10 cellular contexts compared by ENCODE assay signal in the genomic region with DNA sequence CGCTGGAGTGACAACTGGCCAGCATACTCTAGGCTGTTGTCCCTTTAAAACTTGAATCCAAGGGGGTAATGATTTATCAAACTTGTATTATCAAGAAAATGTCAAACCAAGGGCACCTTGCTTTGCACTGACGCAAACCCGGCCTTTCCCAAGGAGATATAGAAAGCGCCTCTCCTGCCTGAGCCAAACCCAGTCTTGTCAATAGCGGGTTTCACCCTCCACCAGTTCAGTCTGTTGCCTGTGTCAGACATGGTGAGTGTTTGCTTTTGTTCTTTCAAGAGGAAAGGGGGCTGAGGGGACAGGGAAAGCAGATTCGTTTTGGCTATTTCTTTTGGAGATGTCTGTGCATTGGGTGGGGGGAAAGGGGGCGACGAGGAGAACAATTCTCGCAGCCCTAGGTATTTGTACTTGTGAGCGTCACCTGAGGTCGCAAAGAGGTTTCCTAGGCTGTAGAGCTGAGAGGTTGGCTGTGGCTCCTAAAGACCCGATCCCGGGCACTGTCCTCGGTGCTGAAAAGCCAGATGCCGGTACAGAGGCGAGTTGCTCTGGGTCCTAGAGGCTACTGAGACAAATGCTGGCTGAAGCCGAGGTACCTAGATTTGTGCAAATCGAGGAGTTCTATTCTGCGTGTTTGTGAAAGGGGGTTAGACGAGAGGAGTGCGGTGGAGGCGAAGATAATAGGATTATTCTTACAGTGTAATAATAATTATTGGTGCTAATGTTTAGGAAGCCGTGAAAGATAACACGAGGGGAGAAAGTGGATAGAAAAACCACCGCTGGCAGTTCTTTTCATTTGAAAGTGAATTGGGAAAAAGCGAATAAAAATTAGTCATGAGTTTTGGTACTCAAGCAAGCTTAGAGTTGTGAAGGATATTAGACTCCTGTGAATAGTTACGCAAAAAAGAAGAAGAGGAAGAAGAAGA. TPM values are rescaled to one million over a fixed set of nuclear protein-coding genes. Genes with fewer than 3 reads are reported as not detected.
DNase-seq lines count a peak whose midpoint lies in the region; ATAC-seq and TF ChIP-seq lines count a peak whose summit lies in the region.
"Had no signal": no experiment of that assay in that cellular context is flagged by ENCODE, and none has a peak within 500 bp of the region (broad histone marks: within the 10 kb centered on the region; RNA-seq: fewer than 3 reads in every experiment).

Gene SLC6A5 (plus strand): TSS at position 185 of the 923 bp plus-strand sequence. CDS start 65 bp downstream, at position 250.

- H3K4me3 ChIP-seq in SK-N-SH (ENCODE audit: low read depth in 2 of 2, low read length in 1 of 2) (no peak within 1 kb of the TSS), colonic mucosa (no peak within 1 kb of the TSS)

- no peaks in the 10 kb centered on the region for H3K9me2 ChIP-seq in SK-N-SH

- DNase-seq in activated T-cell treated with anti-CD3 and anti-CD28 coated beads for 48 hours (ENCODE audit: low read depth) (peak; percentile 36), SK-N-SH (no peak), glutamatergic neuron (no peak), colonic mucosa (no peak), NCI-H1694 (lab: John Stamatoyannopoulos, UW) (no peak), superior temporal gyrus (ENCODE audit: extremely low spot score) (no peak)
- DNase-seq in activated T-cell treated with anti-CD3 and anti-CD28 coated beads, Interleukin-2, amount 50 U/mL, for 24 hours = no peak
- no peak for DNase-seq in stimulated activated naive B cell treated with anti-CD40 and anti-IgM and Interleukin-4, amounts not matched to agents 10 μg/mL and 1 μg/mL and 100 μg/mL, for 72 hours

- H3K9me3 ChIP-seq in SK-N-SH (no peaks in the 10 kb centered on the region), colonic mucosa (no peaks in the 10 kb centered on the region)

- intact Hi-C loops in colonic mucosa (cut with DNase I) = no loop called here

- H3K9ac ChIP-seq in SK-N-SH = no peak within 1 kb of the TSS
- no peak within 1 kb of the TSS for H3K9ac ChIP-seq in colonic mucosa (ENCODE audit: low read depth in 2 of 2, low read length in 2 of 2)

- H3K27ac ChIP-seq in SK-N-SH (ENCODE audit: low read depth in 2 of 2, low read length in 1 of 2) (no peak within 1 kb of the TSS), colonic mucosa (no peak within 1 kb of the TSS)

- H3K4me2 ChIP-seq in SK-N-SH = no peak within 1 kb of the TSS

- H3K27me3 Mint-ChIP-seq in activated T-cell treated with anti-CD3 and anti-CD28 coated beads, Interleukin-2, amount 50 U/mL, for 24 hours = peaks cover 98% of the 10 kb centered on the region
- H3K27me3 Mint-ChIP-seq in glutamatergic neuron (ENCODE audit: unreplicated experiment) = peaks cover 52% of the 10 kb centered on the region
- H3K27me3 Mint-ChIP-seq in stimulated activated naive B cell treated with anti-CD40 and anti-IgM and Interleukin-4, amounts not matched to agents 10 μg/mL and 1 μg/mL and 100 μg/mL, for 72 hours = peaks cover 78 to 92% of the 10 kb centered on the region in 2 donors

- CTCF ChIA-PET in SK-N-SH (lab: Yijun Ruan, JAX) = interaction anchor here (1.4 to 2.8 kb wide), 4 partner anchors 11 to 472 kb away, joined by 3 to 19 read pairs (median 4); no protein-coding TSS in a partner anchor

- H3K27ac Mint-ChIP-seq in activated T-cell treated with anti-CD3 and anti-CD28 coated beads, Interleukin-2, amount 50 U/mL, for 24 hours = no peak within 1 kb of the TSS
- no peak within 1 kb of the TSS for H3K27ac Mint-ChIP-seq in glutamatergic neuron (ENCODE audit: unreplicated experiment)
- H3K27ac Mint-ChIP-seq in stimulated activated naive B cell treated with anti-CD40 and anti-IgM and Interleukin-4, amounts not matched to agents 10 μg/mL and 1 μg/mL and 100 μg/mL, for 72 hours = peak within 1 kb of the TSS; percentile 83
- H3K27ac Mint-ChIP-seq: CD4-positive, CD25-positive, alpha-beta regulatory T cell had no signal

- H3K9me3 Mint-ChIP-seq in activated T-cell treated with anti-CD3 and anti-CD28 coated beads, Interleukin-2, amount 50 U/mL, for 24 hours = peaks cover 4% of the 10 kb centered on the region
- peaks cover 8% of the 10 kb centered on the region for H3K9me3 Mint-ChIP-seq in glutamatergic neuron (ENCODE audit: unreplicated experiment)
- peaks cover 4 to 7% of the 10 kb centered on the region in 2 donors for H3K9me3 Mint-ChIP-seq in stimulated activated naive B cell treated with anti-CD40 and anti-IgM and Interleukin-4, amounts not matched to agents 10 μg/mL and 1 μg/mL and 100 μg/mL, for 72 hours

- no peak for TF ChIP-seq RAD21 in SK-N-SH (IDR thresholded peaks at IDR 0.05; ENCODE audit: low read length)

- peaks cover 8% of the 10 kb centered on the region for H3K4me1 Mint-ChIP-seq in activated T-cell treated with anti-CD3 and anti-CD28 coated beads, Interleukin-2, amount 50 U/mL, for 24 hours (ENCODE audit: low read depth)
- peaks cover 7% of the 10 kb centered on the region for H3K4me1 Mint-ChIP-seq in glutamatergic neuron (ENCODE audit: low read depth, unreplicated experiment)
- H3K4me1 Mint-ChIP-seq in stimulated activated naive B cell treated with anti-CD40 and anti-IgM and Interleukin-4, amounts not matched to agents 10 μg/mL and 1 μg/mL and 100 μg/mL, for 72 hours = peaks cover 4 to 10% of the 10 kb centered on the region in 2 donors

- TF ChIP-seq EP300 in SK-N-SH (IDR thresholded peaks at IDR 0.05; ENCODE audit: borderline replicate concordance in 1 of 2, low read depth in 1 of 2, low read length in 1 of 2) = no peak

- TF ChIP-seq CTCF in SK-N-SH (IDR thresholded peaks at IDR 0.05) (no peak), glutamatergic neuron (IDR thresholded peaks at IDR 0.05; ENCODE audit: partially characterized antibody, unreplicated experiment) (no peak), colonic mucosa (IDR thresholded peaks at IDR 0.05) (no peak)

- WGBS in SK-N-SH (ENCODE audit: low lambda C conversion rate) = 57% methylated on average over 27 of the region's 27 CpGs

- H3K36me3 ChIP-seq in SK-N-SH (replicated peaks in 1 of 2; ENCODE audit: control insufficient read depth in 1 of 2, insufficient read depth in 2 of 2, low read length in 1 of 2) (no peaks in the 10 kb centered on the region), colonic mucosa (no peaks in the 10 kb centered on the region)

- H3K79me2 ChIP-seq in SK-N-SH (ENCODE audit: insufficient read depth) = no peaks in the 10 kb centered on the region

- H3F3A ChIP-seq in SK-N-SH (replicated peaks; ENCODE audit: insufficient read depth) = no peaks in the 10 kb centered on the region

- H3K27me3 ChIP-seq in SK-N-SH (ENCODE audit: insufficient read depth) (no peaks in the 10 kb centered on the region), colonic mucosa (peaks cover 87% of the 10 kb centered on the region)

- POLR2A ChIA-PET in SK-N-SH (lab: Yijun Ruan, JAX) = no interaction called here

- H3K4me1 ChIP-seq in SK-N-SH (ENCODE audit: control insufficient read depth in 1 of 2, insufficient read depth in 2 of 2, low read depth in 1 of 2, low read length in 1 of 2) = peaks cover 0 to 8% of the 10 kb centered on the region in 2 experiments; a peak in 2 of 4 replicates
- no peaks in the 10 kb centered on the region for H3K4me1 ChIP-seq in colonic mucosa

- no peak for ATAC-seq in stimulated activated naive B cell treated with anti-CD40 and anti-IgM and Interleukin-4, amounts not matched to agents 10 μg/mL and 1 μg/mL and 100 μg/mL, for 72 hours (replicated peaks)

- no peak within 1 kb of the TSS for H3K4me3 Mint-ChIP-seq in activated T-cell treated with anti-CD3 and anti-CD28 coated beads, Interleukin-2, amount 50 U/mL, for 24 hours
- H3K4me3 Mint-ChIP-seq in glutamatergic neuron (ENCODE audit: unreplicated experiment) = peak within 1 kb of the TSS; percentile 59
- no peak within 1 kb of the TSS for H3K4me3 Mint-ChIP-seq in stimulated activated naive B cell treated with anti-CD40 and anti-IgM and Interleukin-4, amounts not matched to agents 10 μg/mL and 1 μg/mL and 100 μg/mL, for 72 hours

- H3K36me3 Mint-ChIP-seq in activated T-cell treated with anti-CD3 and anti-CD28 coated beads, Interleukin-2, amount 50 U/mL, for 24 hours (ENCODE audit: low read depth) = no peaks in the 10 kb centered on the region
- peaks cover 6% of the 10 kb centered on the region for H3K36me3 Mint-ChIP-seq in glutamatergic neuron (ENCODE audit: unreplicated experiment)
- H3K36me3 Mint-ChIP-seq in stimulated activated naive B cell treated with anti-CD40 and anti-IgM and Interleukin-4, amounts not matched to agents 10 μg/mL and 1 μg/mL and 100 μg/mL, for 72 hours = peaks cover 3% of the 10 kb centered on the region in 2 donors
- H3K36me3 Mint-ChIP-seq: CD4-positive, CD25-positive, alpha-beta regulatory T cell had no signal

- H4K20me1 ChIP-seq in SK-N-SH (ENCODE audit: insufficient read depth) = no peaks in the 10 kb centered on the region

- H2AFZ ChIP-seq in SK-N-SH (ENCODE audit: low read depth) = no peak within 1 kb of the TSS

TF ChIP-seq in SK-N-SH, 30 proteins besides CTCF, POLR2A, EP300 and RAD21:
- TF ChIP-seq RCOR1 (IDR thresholded peaks at IDR 0.05; ENCODE audit: low read length) (no peak), FOSL2 (IDR thresholded peaks at IDR 0.05; ENCODE audit: borderline replicate concordance, low read depth) (no peak)
- TF ChIP-seq, protein P1, sequence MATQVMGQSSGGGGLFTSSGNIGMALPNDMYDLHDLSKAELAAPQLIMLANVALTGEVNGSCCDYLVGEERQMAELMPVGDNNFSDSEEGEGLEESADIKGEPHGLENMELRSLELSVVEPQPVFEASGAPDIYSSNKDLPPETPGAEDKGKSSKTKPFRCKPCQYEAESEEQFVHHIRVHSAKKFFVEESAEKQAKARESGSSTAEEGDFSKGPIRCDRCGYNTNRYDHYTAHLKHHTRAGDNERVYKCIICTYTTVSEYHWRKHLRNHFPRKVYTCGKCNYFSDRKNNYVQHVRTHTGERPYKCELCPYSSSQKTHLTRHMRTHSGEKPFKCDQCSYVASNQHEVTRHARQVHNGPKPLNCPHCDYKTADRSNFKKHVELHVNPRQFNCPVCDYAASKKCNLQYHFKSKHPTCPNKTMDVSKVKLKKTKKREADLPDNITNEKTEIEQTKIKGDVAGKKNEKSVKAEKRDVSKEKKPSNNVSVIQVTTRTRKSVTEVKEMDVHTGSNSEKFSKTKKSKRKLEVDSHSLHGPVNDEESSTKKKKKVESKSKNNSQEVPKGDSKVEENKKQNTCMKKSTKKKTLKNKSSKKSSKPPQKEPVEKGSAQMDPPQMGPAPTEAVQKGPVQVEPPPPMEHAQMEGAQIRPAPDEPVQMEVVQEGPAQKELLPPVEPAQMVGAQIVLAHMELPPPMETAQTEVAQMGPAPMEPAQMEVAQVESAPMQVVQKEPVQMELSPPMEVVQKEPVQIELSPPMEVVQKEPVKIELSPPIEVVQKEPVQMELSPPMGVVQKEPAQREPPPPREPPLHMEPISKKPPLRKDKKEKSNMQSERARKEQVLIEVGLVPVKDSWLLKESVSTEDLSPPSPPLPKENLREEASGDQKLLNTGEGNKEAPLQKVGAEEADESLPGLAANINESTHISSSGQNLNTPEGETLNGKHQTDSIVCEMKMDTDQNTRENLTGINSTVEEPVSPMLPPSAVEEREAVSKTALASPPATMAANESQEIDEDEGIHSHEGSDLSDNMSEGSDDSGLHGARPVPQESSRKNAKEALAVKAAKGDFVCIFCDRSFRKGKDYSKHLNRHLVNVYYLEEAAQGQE (IDR thresholded peaks at IDR 0.05; ENCODE audit: low read depth, low read length) = peak; percentile 92
TF ChIP-seq in SK-N-SH: peak in this region for 1.

RNA-seq across cellular contexts. Expression of gene SLC6A5, which starts in this region (rescaled TPM):
- not detected in 2 replicates for polyA plus RNA-seq in SK-N-SH (2012; rRNA removed)
- polyA plus RNA-seq in SK-N-SH (2012; cell fraction: cytosol; rRNA removed) = not detected in 2 replicates
- polyA plus RNA-seq in SK-N-SH (2012; cell fraction: nucleus; rRNA removed) = not detected in 2 replicates
- 0.05 TPM for total RNA-seq in glutamatergic neuron (ENCODE audit: unreplicated experiment)
- not detected for total RNA-seq in colonic mucosa
- total RNA-seq: CD4-positive, CD25-positive, alpha-beta regulatory T cell had no signal
- polyA plus RNA-seq: CD4-positive, CD25-positive, alpha-beta regulatory T cell; keratinocyte had no signal
